ENCODE assay signal across 9 cellular contexts in the genomic region with DNA sequence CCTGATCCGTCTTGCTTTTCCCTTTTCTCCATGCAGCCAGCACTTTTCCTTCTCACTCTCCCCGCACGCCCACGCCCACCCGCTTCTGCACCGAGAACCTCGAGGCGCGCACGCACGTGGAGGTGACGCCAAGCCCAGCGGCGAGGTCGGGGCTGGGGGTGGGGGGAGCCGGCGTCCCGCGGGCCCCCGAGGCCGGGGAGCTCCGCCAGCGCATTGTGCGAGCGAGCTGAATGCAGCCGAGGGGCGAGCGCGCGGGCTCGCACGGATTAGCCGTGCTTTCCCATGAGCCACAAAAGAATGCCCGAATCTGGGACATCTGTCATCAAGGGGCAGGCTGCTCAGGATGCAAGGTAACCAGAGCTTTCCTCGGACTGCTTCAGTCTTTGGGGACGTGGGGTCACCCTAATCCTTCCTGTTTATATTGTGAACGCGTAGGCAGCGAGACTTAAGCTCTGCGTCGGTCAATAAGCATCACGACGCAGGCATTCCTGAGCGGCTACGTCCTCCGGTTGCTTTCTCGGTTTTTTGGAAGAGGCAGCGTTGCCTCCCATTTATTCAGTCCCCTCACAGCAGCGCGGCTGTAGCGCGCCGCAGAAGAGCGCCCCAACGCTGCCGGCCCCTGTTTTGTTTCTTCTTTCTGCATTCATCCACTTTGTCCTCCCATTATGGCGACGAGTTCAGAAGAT.
DNase-seq lines count a peak whose midpoint lies in the region; ATAC-seq and FAIRE-seq lines count a peak whose summit lies in the region.
"Had no signal": no experiment of that assay in that cellular context is flagged by ENCODE, and none has a peak within 500 bp of the region (broad histone marks: within the 10 kb centered on the region; RNA-seq: fewer than 3 reads in every experiment).

No MANE protein-coding gene starts in this region.

- peak; percentile 39 for ATAC-seq in memory B cell (ENCODE audit: low read depth)
- no peak for ATAC-seq in GM18517 (IDR thresholded peaks at IDR 0.05; ENCODE audit: unreplicated experiment)
- ATAC-seq: left colon had no signal

- H3K36me3 Mint-ChIP-seq in memory B cell, result no peaks in the 10 kb centered on the region

- DNase-seq in C1 segment of cervical spinal cord (lab: John Stamatoyannopoulos, UW) (peak in 9 of 14 donors; percentile 11 to 74 (median 23)), HTR-8/SVneo (ENCODE audit: insufficient read length, low spot score) (peak; percentile 79), memory B cell (ENCODE audit: low spot score in 2 of 2) (peak in 1 of 2 donors; percentile 18), HuH-7.5 (ENCODE audit: low spot score) (no peak)
- DNase-seq in activated CD4-positive, alpha-beta T cell treated with anti-CD3 and anti-CD28 coated beads, Interleukin-2, amount 50 U/mL, for 4 hours, result peak; percentile 16 to 27
- DNase-seq in stimulated activated CD8-positive, alpha-beta memory T cell treated with anti-CD3 and anti-CD28 coated beads, Interleukin-4, amount 100 ng/mL, for 48 hours, result peak; percentile 42

- H3K9me3 ChIP-seq in endocrine pancreas (ENCODE audit: control insufficient read depth, low read length), result no peaks in the 10 kb centered on the region

- peak overlapping the region; percentile 79 for H3K4me3 Mint-ChIP-seq in memory B cell

- no peaks in the 10 kb centered on the region for H3K4me1 ChIP-seq in endocrine pancreas (ENCODE audit: control insufficient read depth, insufficient read depth, low read length)

- H3K9me3 Mint-ChIP-seq in memory B cell, result no peaks in the 10 kb centered on the region

- H3K27me3 Mint-ChIP-seq in memory B cell, result peaks cover 20% of the 10 kb centered on the region

- H3K9ac ChIP-seq in endocrine pancreas (ENCODE audit: control insufficient read depth, insufficient read depth, low read length), result peak overlapping the region; percentile 10

- H3K4me1 Mint-ChIP-seq in memory B cell, result peaks cover 15% of the 10 kb centered on the region

- no peaks in the 10 kb centered on the region for H3K27me3 ChIP-seq in endocrine pancreas (ENCODE audit: control insufficient read depth, insufficient read depth, low read length)

- H3K27ac Mint-ChIP-seq in memory B cell, result no peak overlapping the region

- FAIRE-seq in HTR-8/SVneo (lab: Jason Lieb, UNC), result peak; percentile 94

- H3K4me3 ChIP-seq in endocrine pancreas (ENCODE audit: control insufficient read depth, insufficient read depth, low read length), result peak overlapping the region; percentile 58

- H3K36me3 ChIP-seq in endocrine pancreas (ENCODE audit: control insufficient read depth, insufficient read depth, low read length), result no peaks in the 10 kb centered on the region
